ENCODE assay signal across 9 cellular contexts in genomic region chr2:117815946-117816345, GRCh38. TPM values are rescaled to one million over a fixed set of nuclear protein-coding genes. Genes with fewer than 3 reads are reported as not detected.
DNase-seq lines count a peak whose midpoint lies in the region; ATAC-seq and TF ChIP-seq lines count a peak whose summit lies in the region.
"Had no signal": no experiment of that assay in that cellular context is flagged by ENCODE, and none has a peak within 500 bp of the region (broad histone marks: within the 10 kb centered on the region; RNA-seq: fewer than 3 reads in every experiment).

No MANE protein-coding gene starts in this region.

- H3K4me1 Mint-ChIP-seq in activated naive CD4-positive, alpha-beta T cell treated with anti-CD3 and anti-CD28 coated beads, Interleukin-2, amount 50 U/mL, for 24 hours: peaks cover 52% of the 10 kb centered on the region
- H3K4me1 Mint-ChIP-seq in activated naive CD8-positive, alpha-beta T cell treated with anti-CD3 and anti-CD28 coated beads for 36 hours: peaks cover 44% of the 10 kb centered on the region
- H3K4me1 Mint-ChIP-seq in type B pancreatic cell (ENCODE audit: unreplicated experiment): peaks cover 10% of the 10 kb centered on the region

- no peak overlapping the region for H3K27ac ChIP-seq in right lobe of liver

- no peaks in the 10 kb centered on the region for H3K9me3 Mint-ChIP-seq in activated naive CD4-positive, alpha-beta T cell treated with anti-CD3 and anti-CD28 coated beads, Interleukin-2, amount 50 U/mL, for 24 hours
- H3K9me3 Mint-ChIP-seq in activated naive CD8-positive, alpha-beta T cell treated with anti-CD3 and anti-CD28 coated beads for 36 hours: no peaks in the 10 kb centered on the region
- H3K9me3 Mint-ChIP-seq in type B pancreatic cell: no peaks in the 10 kb centered on the region

- 94% methylated on average over 3 of the region's 3 CpGs for WGBS in right lobe of liver (ENCODE audit: insufficient coverage, low coverage, low lambda C conversion rate, missing lambda C conversion rate)

- intact Hi-C loops in right lobe of liver (cut with DNase I): no loop called here

- peaks cover 0 to 18% (median 5%) of the 10 kb centered on the region in 4 donors for H3K4me1 ChIP-seq in right lobe of liver

- H3K27ac Mint-ChIP-seq in activated naive CD4-positive, alpha-beta T cell treated with anti-CD3 and anti-CD28 coated beads, Interleukin-2, amount 50 U/mL, for 24 hours: peak overlapping the region; percentile 95
- H3K27ac Mint-ChIP-seq in activated naive CD8-positive, alpha-beta T cell treated with anti-CD3 and anti-CD28 coated beads for 36 hours: peak overlapping the region; percentile 97
- no peak overlapping the region for H3K27ac Mint-ChIP-seq in type B pancreatic cell

- ATAC-seq in right lobe of liver (no peak), GM19351 (IDR thresholded peaks at IDR 0.05; ENCODE audit: unreplicated experiment) (no peak)

- TF ChIP-seq CTCF in right lobe of liver (IDR thresholded peaks at IDR 0.05) (no peak), type B pancreatic cell (conservative IDR thresholded peaks at IDR 0.05) (no peak)

- H3K4me3 Mint-ChIP-seq in activated naive CD4-positive, alpha-beta T cell treated with anti-CD3 and anti-CD28 coated beads, Interleukin-2, amount 50 U/mL, for 24 hours: peak overlapping the region; percentile 97
- H3K4me3 Mint-ChIP-seq in activated naive CD8-positive, alpha-beta T cell treated with anti-CD3 and anti-CD28 coated beads for 36 hours: peak overlapping the region; percentile 97
- peak overlapping the region; percentile 98 for H3K4me3 Mint-ChIP-seq in type B pancreatic cell

- no peaks in the 10 kb centered on the region for H3K27me3 ChIP-seq in right lobe of liver

- H3K9me3 ChIP-seq in right lobe of liver: no peaks in the 10 kb centered on the region

- H3K36me3 ChIP-seq in right lobe of liver: peaks cover 0 to 35% (median 7%) of the 10 kb centered on the region in 4 donors

- peaks cover 25% of the 10 kb centered on the region for H3K36me3 Mint-ChIP-seq in activated naive CD4-positive, alpha-beta T cell treated with anti-CD3 and anti-CD28 coated beads, Interleukin-2, amount 50 U/mL, for 24 hours
- H3K36me3 Mint-ChIP-seq in activated naive CD8-positive, alpha-beta T cell treated with anti-CD3 and anti-CD28 coated beads for 36 hours: peaks cover 41% of the 10 kb centered on the region
- peaks cover 6% of the 10 kb centered on the region for H3K36me3 Mint-ChIP-seq in type B pancreatic cell

- TF ChIP-seq POLR2A in right lobe of liver (IDR thresholded peaks at IDR 0.05): no peak

- H3K27me3 Mint-ChIP-seq in activated naive CD4-positive, alpha-beta T cell treated with anti-CD3 and anti-CD28 coated beads, Interleukin-2, amount 50 U/mL, for 24 hours: no peaks in the 10 kb centered on the region
- no peaks in the 10 kb centered on the region for H3K27me3 Mint-ChIP-seq in activated naive CD8-positive, alpha-beta T cell treated with anti-CD3 and anti-CD28 coated beads for 36 hours
- H3K27me3 Mint-ChIP-seq in type B pancreatic cell: peaks cover 5% of the 10 kb centered on the region

- no peak for DNase-seq in activated naive CD4-positive, alpha-beta T cell treated with Interleukin-2 at 50 U/mL for 16 hours
- DNase-seq in activated naive CD8-positive, alpha-beta T cell treated with anti-CD3 and anti-CD28 coated beads for 36 hours: no peak
- DNase-seq in right lobe of liver (no peak), type B pancreatic cell (ENCODE audit: extremely low spot score, unreplicated experiment) (no peak), DMS53 treated with DMSO at 0.1 percent for 48 hours (lab: John Stamatoyannopoulos, UW; ENCODE audit: unreplicated experiment) (no peak), NCI-H774 (lab: John Stamatoyannopoulos, UW) (no peak)
- DNase-seq: NCI-H526 had no signal

- peak overlapping the region in 2 of 3 donors; percentile 75 to 95 for H3K4me3 ChIP-seq in right lobe of liver

RNA-seq across cellular contexts. Expression of gene DDX18, which starts 1.5 kb away (rescaled TPM):
- total RNA-seq in activated naive CD8-positive, alpha-beta T cell treated with anti-CD3 and anti-CD28 coated beads for 36 hours: 100 to 1,000 TPM; 170 to 180 TPM
- total RNA-seq in right lobe of liver (10 to 100 TPM; 20.5 to 35.1 (median 24.6) TPM), type B pancreatic cell (ENCODE audit: low replicate concordance) (57.9 and 62.9 TPM in 2 replicates)
